Comparison of ENCODE assay signal across 15 cellular contexts in the genomic region with DNA sequence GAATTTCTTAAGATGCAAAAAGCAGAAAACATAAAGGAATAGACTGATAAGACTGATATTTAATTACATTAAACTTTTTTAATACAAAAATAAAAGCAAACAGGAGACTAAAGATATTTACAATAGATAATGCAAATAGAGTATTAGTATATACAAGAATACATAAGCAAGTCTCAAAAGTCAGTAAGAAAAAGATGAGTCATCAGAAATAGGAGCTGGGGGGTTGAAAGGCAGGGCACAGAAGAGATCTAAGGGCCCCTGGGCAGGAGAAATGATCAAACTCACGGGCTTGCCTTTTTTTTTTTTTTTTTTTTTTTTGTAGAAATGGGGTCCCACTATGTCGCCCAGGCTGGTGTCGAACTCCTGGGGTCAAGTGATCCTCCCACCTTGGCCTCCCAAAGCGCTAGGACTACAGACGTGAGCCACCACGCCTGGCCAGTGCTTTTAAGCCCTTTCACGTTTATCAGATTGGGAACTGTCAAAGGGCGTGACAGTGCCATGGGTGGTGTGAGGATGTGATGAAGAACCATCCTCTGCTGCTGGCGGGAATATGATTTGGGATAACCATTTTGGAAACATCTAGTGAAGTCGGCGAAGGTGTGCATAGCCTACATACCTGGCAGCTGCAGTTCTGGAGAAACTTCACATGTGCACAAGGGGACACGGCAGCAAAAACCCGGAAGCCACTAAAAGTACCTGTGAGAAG.
DNase-seq lines count a peak whose midpoint lies in the region; TF ChIP-seq lines count a peak whose summit lies in the region.
"Had no signal": no experiment of that assay in that cellular context is flagged by ENCODE, and none has a peak within 500 bp of the region (broad histone marks: within the 10 kb centered on the region; RNA-seq: fewer than 3 reads in every experiment).

No MANE protein-coding gene starts in this region.

- H3K27me3 Mint-ChIP-seq in activated T-helper 2 cell treated with anti-CD3 and anti-CD28 coated beads, Interferon-gamma antibody, Interleukin-2, Interleukin-4, amounts not matched to agents 10 μg/mL and 5 μg/mL and 100 μg/mL, durations not matched to agents 14 hours and 24 hours and 36 hours (ENCODE audit: low read depth): no peaks in the 10 kb centered on the region
- peaks cover 4% of the 10 kb centered on the region for H3K27me3 Mint-ChIP-seq in nephron progenitor cell (ENCODE audit: low read depth, poor library complexity)

- no peaks in the 10 kb centered on the region for H3K9me3 Mint-ChIP-seq in activated T-helper 2 cell treated with anti-CD3 and anti-CD28 coated beads, Interferon-gamma antibody, Interleukin-2, Interleukin-4, amounts not matched to agents 10 μg/mL and 5 μg/mL and 100 μg/mL, durations not matched to agents 14 hours and 24 hours and 36 hours
- no peaks in the 10 kb centered on the region for H3K9me3 Mint-ChIP-seq in nephron progenitor cell
- H3K9me3 Mint-ChIP-seq: CD14-positive monocyte; CD8-positive, alpha-beta T cell had no signal

- no peaks in the 10 kb centered on the region for H3F3A ChIP-seq in PC-9 (ENCODE audit: insufficient read depth, low read depth)

- TF ChIP-seq CTCF in right atrium auricular region (IDR thresholded peaks at IDR 0.05): no peak
- no peak for TF ChIP-seq CTCF in left ventricle myocardium inferior (IDR thresholded peaks at IDR 0.05; ENCODE audit: borderline replicate concordance)
- no peak for TF ChIP-seq CTCF in nephron progenitor cell (IDR thresholded peaks at IDR 0.05)
- no peak for TF ChIP-seq CTCF in PC-9 (conservative IDR thresholded peaks at IDR 0.05)

- H3K27ac ChIP-seq in right atrium auricular region (no peak overlapping the region), left ventricle myocardium inferior (replicated peaks) (no peak overlapping the region), PC-9 (no peak overlapping the region)
- H3K27ac ChIP-seq: GM23248 had no signal

- no TSS peak for BruUV-seq in PC-9 (replicated peaks; lab: Mats Ljungman, UMichigan)

- no peaks in the 10 kb centered on the region for H4K20me1 ChIP-seq in PC-9 (ENCODE audit: insufficient read depth)

- DNase-seq in right atrium auricular region (ENCODE audit: low spot score) (peak; percentile 51), left ventricle myocardium inferior (no peak), nephron progenitor cell (no peak), KBM-7 (no peak), PC-9 (no peak)
- peak; percentile 4 for DNase-seq in activated T-helper 2 cell treated with anti-CD3 and anti-CD28 coated beads, Interferon-gamma antibody, Interleukin-2, Interleukin-4, amounts not matched to agents 10 μg/mL and 5 μg/mL and 100 μg/mL, durations not matched to agents 14 hours and 24 hours and 36 hours (ENCODE audit: low spot score)
- no peak for DNase-seq in activated effector memory CD4-positive, alpha-beta T cell treated with anti-CD3 and anti-CD28 coated beads, Interleukin-2, amount 50 U/mL, for 16 hours
- DNase-seq: CD8-positive, alpha-beta T cell; COR-L47; DMS153; DMS79 treated with DMSO at 0.1 percent for 48 hours; EL; GM23248; H7 had no signal

- intact Hi-C loops in left ventricle myocardium inferior (cut with micrococcal nuclease) (no loop called here), PC-9 (cut with micrococcal nuclease; ENCODE audit: unreplicated experiment) (no loop called here)
- intact Hi-C loops in activated T-helper 2 cell treated with anti-CD3 and anti-CD28 coated beads, Interferon-gamma antibody, Interleukin-2, Interleukin-4, amounts not matched to agents 10 μg/mL and 5 μg/mL and 100 μg/mL, durations not matched to agents 14 hours and 24 hours and 36 hours (cut with micrococcal nuclease): no loop called here

- H3K27me3 ChIP-seq in right atrium auricular region: no peaks in the 10 kb centered on the region
- peaks cover 53% of the 10 kb centered on the region for H3K27me3 ChIP-seq in left ventricle myocardium inferior (ENCODE audit: low read depth)
- H3K27me3 ChIP-seq in PC-9 (ENCODE audit: insufficient read depth, low read depth): peaks cover 81% of the 10 kb centered on the region

- H2AFZ ChIP-seq in PC-9: no peak overlapping the region
- H2AFZ ChIP-seq: GM23248 had no signal

- H3K27ac Mint-ChIP-seq in activated T-helper 2 cell treated with anti-CD3 and anti-CD28 coated beads, Interferon-gamma antibody, Interleukin-2, Interleukin-4, amounts not matched to agents 10 μg/mL and 5 μg/mL and 100 μg/mL, durations not matched to agents 14 hours and 24 hours and 36 hours: no peak overlapping the region
- peak overlapping the region; percentile 64 for H3K27ac Mint-ChIP-seq in nephron progenitor cell
- H3K27ac Mint-ChIP-seq: CD14-positive monocyte; CD8-positive, alpha-beta T cell had no signal

- no peaks in the 10 kb centered on the region for H3K9me3 ChIP-seq in right atrium auricular region
- H3K9me3 ChIP-seq in left ventricle myocardium inferior (replicated peaks): peaks cover 5% of the 10 kb centered on the region
- H3K9me3 ChIP-seq in PC-9 (ENCODE audit: insufficient read depth, low read depth): no peaks in the 10 kb centered on the region

- H3K9me2 ChIP-seq in PC-9 (ENCODE audit: insufficient read depth): no peaks in the 10 kb centered on the region; the same call in 1 of the 2 replicates

- POLR2A ChIA-PET in PC-9 (lab: Charles Lee; ENCODE audit: unreplicated experiment): no interaction called here

- H3K36me3 ChIP-seq in right atrium auricular region (no peaks in the 10 kb centered on the region), left ventricle myocardium inferior (no peaks in the 10 kb centered on the region), PC-9 (ENCODE audit: low read depth) (no peaks in the 10 kb centered on the region)

- CTCF ChIA-PET in PC-9 (lab: Charles Lee): no interaction called here

- H3K4me3 Mint-ChIP-seq in activated T-helper 2 cell treated with anti-CD3 and anti-CD28 coated beads, Interferon-gamma antibody, Interleukin-2, Interleukin-4, amounts not matched to agents 10 μg/mL and 5 μg/mL and 100 μg/mL, durations not matched to agents 14 hours and 24 hours and 36 hours (ENCODE audit: low read depth): no peak overlapping the region
- no peak overlapping the region for H3K4me3 Mint-ChIP-seq in nephron progenitor cell
- H3K4me3 Mint-ChIP-seq: CD8-positive, alpha-beta T cell had no signal

- no peak overlapping the region for H3K4me3 ChIP-seq in right atrium auricular region
- H3K4me3 ChIP-seq in left ventricle myocardium inferior: no peak overlapping the region
- no peak overlapping the region for H3K4me3 ChIP-seq in PC-9
- H3K4me3 ChIP-seq: GM23248 had no signal

- H3K4me1 ChIP-seq in right atrium auricular region (no peaks in the 10 kb centered on the region), left ventricle myocardium inferior (no peaks in the 10 kb centered on the region), PC-9 (replicated peaks; ENCODE audit: insufficient read depth) (no peaks in the 10 kb centered on the region)

- in situ Hi-C loops in KBM-7 (cut with MboI; ENCODE audit: low pct_unique_long_range_greater_than_20kb, low sequenced_read_pairs): no loop called here

- H3K36me3 Mint-ChIP-seq in activated T-helper 2 cell treated with anti-CD3 and anti-CD28 coated beads, Interferon-gamma antibody, Interleukin-2, Interleukin-4, amounts not matched to agents 10 μg/mL and 5 μg/mL and 100 μg/mL, durations not matched to agents 14 hours and 24 hours and 36 hours (ENCODE audit: low read depth): no peaks in the 10 kb centered on the region
- H3K36me3 Mint-ChIP-seq in nephron progenitor cell (ENCODE audit: low read depth): no peaks in the 10 kb centered on the region
- H3K36me3 Mint-ChIP-seq: CD14-positive monocyte; CD8-positive, alpha-beta T cell had no signal

- no peaks in the 10 kb centered on the region for H3K79me2 ChIP-seq in PC-9 (ENCODE audit: low read depth)

- no peaks in the 10 kb centered on the region for H3K4me1 Mint-ChIP-seq in activated T-helper 2 cell treated with anti-CD3 and anti-CD28 coated beads, Interferon-gamma antibody, Interleukin-2, Interleukin-4, amounts not matched to agents 10 μg/mL and 5 μg/mL and 100 μg/mL, durations not matched to agents 14 hours and 24 hours and 36 hours (ENCODE audit: low read depth)
- H3K4me1 Mint-ChIP-seq in nephron progenitor cell: peaks cover 9% of the 10 kb centered on the region
- H3K4me1 Mint-ChIP-seq: CD14-positive monocyte had no signal

- no peak overlapping the region for H3K4me2 ChIP-seq in PC-9

Comparison
In these comparisons a context has a peak if more than half of its experiments do, and no peak if none do; other contexts are left out.
1. DNase-seq: peak in right atrium auricular region (single experiment) and activated T-helper 2 cell treated with anti-CD3 and anti-CD28 coated beads, Interferon-gamma antibody, Interleukin-2, Interleukin-4, amounts not matched to agents 10 μg/mL and 5 μg/mL and 100 μg/mL, durations not matched to agents 14 hours and 24 hours and 36 hours (single experiment); none in left ventricle myocardium inferior (single experiment), nephron progenitor cell (single experiment), activated effector memory CD4-positive, alpha-beta T cell treated with anti-CD3 and anti-CD28 coated beads, Interleukin-2, amount 50 U/mL, for 16 hours (single experiment), KBM-7 (single experiment) and PC-9 (0 of 2).